16 cellular contexts compared by ENCODE assay signal in the genomic region with DNA sequence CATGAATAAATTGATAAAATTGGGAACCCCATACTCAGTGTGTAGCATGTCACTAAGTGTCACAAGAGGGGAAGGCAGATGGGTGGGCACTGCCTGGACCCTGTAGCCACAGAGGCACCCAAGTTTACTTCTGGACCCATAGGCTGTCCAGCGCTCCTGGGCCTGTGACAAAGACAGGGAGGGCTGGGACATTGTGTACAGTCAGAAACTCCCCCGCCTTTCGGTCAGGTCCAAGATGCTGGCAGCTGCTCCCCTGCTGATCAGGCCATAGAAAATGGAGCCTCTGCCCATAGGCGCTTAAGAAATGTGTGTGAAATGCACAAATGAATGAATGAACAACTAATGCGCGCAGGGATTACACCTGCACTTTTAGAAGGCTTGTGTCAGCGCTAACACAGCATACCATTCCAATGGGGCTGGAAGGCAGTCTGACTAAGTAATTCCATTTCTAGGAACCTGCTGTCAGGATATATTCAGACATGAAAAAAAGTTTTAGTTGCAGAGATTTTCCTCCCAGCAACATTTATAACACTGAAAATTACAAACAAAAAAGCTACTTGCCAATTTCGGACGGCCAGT. TPM values are rescaled to one million over a fixed set of nuclear protein-coding genes. Genes with fewer than 3 reads are reported as not detected.
"Had no signal": no experiment of that assay in that cellular context is flagged by ENCODE, and none has a peak within 500 bp of the region (broad histone marks: within the 10 kb centered on the region; RNA-seq: fewer than 3 reads in every experiment).

No MANE protein-coding gene starts in this region.

- H3K36me3 Mint-ChIP-seq: naive thymus-derived CD8-positive, alpha-beta T cell had no signal

- DNase-seq: effector memory CD8-positive, alpha-beta T cell; esophagus squamous epithelium; heart left ventricle; hippocampal formation; mammary epithelial cell; mucosa of descending colon; naive thymus-derived CD8-positive, alpha-beta T cell; right cardiac atrium; stimulated activated CD4-positive, alpha-beta T cell treated with anti-CD3 and anti-CD28 coated beads, Interleukin-12 subunit alpha, Interleukin-12 subunit beta, amount 100 ng/mL, for 4 hours; stimulated activated naive CD4-positive, alpha-beta T cell treated with Interleukin-2 at 50 U/mL for 16 hours; thyroid gland; uterus had no signal

- H3K27ac ChIP-seq: esophagus squamous epithelium, heart left ventricle, neutrophil, thyroid gland, uterus had no signal

- H3K4me1 Mint-ChIP-seq: naive thymus-derived CD8-positive, alpha-beta T cell had no signal

- H3K27me3 ChIP-seq: thyroid gland, uterus had no signal

- H3K9me3 ChIP-seq: esophagus squamous epithelium, heart left ventricle, mucosa of descending colon, neutrophil, thyroid gland, uterus had no signal

- H3K4me1 ChIP-seq: uterus had no signal

- H3K27ac Mint-ChIP-seq: dendritic cell treated with granulocyte-macrophage colony-stimulating factor and Interleukin-4, amounts not matched to agents 40 ng/mL and 50 ng/mL, for 4 days; effector memory CD8-positive, alpha-beta T cell; naive thymus-derived CD8-positive, alpha-beta T cell had no signal

- ATAC-seq: effector memory CD8-positive, alpha-beta T cell; heart left ventricle; left lobe of liver; mucosa of descending colon; naive thymus-derived CD8-positive, alpha-beta T cell; right cardiac atrium had no signal

- H3K36me3 ChIP-seq: heart left ventricle, neutrophil, thyroid gland, uterus had no signal

- H3K9me3 Mint-ChIP-seq: dendritic cell treated with granulocyte-macrophage colony-stimulating factor and Interleukin-4, amounts not matched to agents 40 ng/mL and 50 ng/mL, for 4 days; effector memory CD8-positive, alpha-beta T cell; type B pancreatic cell had no signal

- H3K4me3 ChIP-seq: esophagus squamous epithelium, heart left ventricle, mucosa of descending colon, thyroid gland, uterus had no signal

- H3K4me3 Mint-ChIP-seq: dendritic cell treated with granulocyte-macrophage colony-stimulating factor and Interleukin-4, amounts not matched to agents 40 ng/mL and 50 ng/mL, for 4 days; effector memory CD8-positive, alpha-beta T cell; naive thymus-derived CD8-positive, alpha-beta T cell; type B pancreatic cell had no signal

RNA-seq across cellular contexts. Expression of a gene that starts 16.3 kb away (rescaled TPM):
- total RNA-seq: naive thymus-derived CD8-positive, alpha-beta T cell had no signal
- polyA plus RNA-seq: naive thymus-derived CD8-positive, alpha-beta T cell had no signal
